ENCODE assay signal across 9 cellular contexts in the genomic region with DNA sequence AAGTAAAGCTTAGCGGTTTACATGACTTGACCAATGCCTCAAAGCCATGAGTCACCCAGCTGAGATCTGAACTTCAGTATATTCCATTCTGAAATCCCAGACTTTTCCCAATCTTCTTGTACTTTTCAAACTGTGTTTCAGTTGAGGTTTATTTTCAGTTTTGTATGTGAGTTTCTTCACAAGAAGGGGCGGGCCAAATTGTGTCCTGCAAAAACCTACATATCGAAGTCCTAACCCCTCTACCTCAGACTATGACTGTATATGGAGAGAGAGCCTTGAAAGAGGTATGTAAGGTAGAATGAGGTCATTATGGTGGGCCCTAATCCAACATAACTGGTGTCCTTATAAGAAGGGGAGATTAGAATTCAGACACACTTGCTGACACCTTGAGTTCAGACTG. TPM values are rescaled to one million over a fixed set of nuclear protein-coding genes. Genes with fewer than 3 reads are reported as not detected.
A peak's percentile ranks its signal among the peaks of the same experiment; 100 is the strongest.
DNase-seq lines count a peak whose midpoint lies in the region; ATAC-seq and TF ChIP-seq lines count a peak whose summit lies in the region.
"Had no signal": no experiment of that assay in that cellular context is flagged by ENCODE, and none has a peak within 500 bp of the region (broad histone marks: within the 10 kb centered on the region; RNA-seq: fewer than 3 reads in every experiment).

No MANE protein-coding gene starts in this region.

- H3K36me3 ChIP-seq in RWPE2 (ENCODE audit: low read depth) (no peaks in the 10 kb centered on the region), skeletal muscle satellite cell (ENCODE audit: insufficient read depth, low read length) (peaks cover 25% of the 10 kb centered on the region)

- H3K4me1 ChIP-seq in RWPE2 (ENCODE audit: insufficient read depth, poor library complexity, severe bottlenecking) (peaks cover 18% of the 10 kb centered on the region), skeletal muscle satellite cell (ENCODE audit: control insufficient read depth, insufficient read depth, low read length) (peaks cover 28% of the 10 kb centered on the region)

- DNase-seq in RWPE2 (ENCODE audit: low spot score) (no peak), glomerular visceral epithelial cell (ENCODE audit: extremely low spot score) (peak; percentile 0), DMS 273 treated with DMSO at 0.1 percent for 48 hours (lab: John Stamatoyannopoulos, UW) (no peak), NCI-H2029 (lab: John Stamatoyannopoulos, UW) (no peak), NCI-H1417 (lab: John Stamatoyannopoulos, UW) (no peak), NAMALWA (ENCODE audit: low spot score) (no peak)

- H3K4me3 ChIP-seq in RWPE2 (ENCODE audit: severe bottlenecking) (peak overlapping the region; percentile 3), skeletal muscle satellite cell (ENCODE audit: low read length) (peak overlapping the region; percentile 73)

- TF ChIP-seq CTCF in RWPE2 (IDR thresholded peaks at IDR 0.05; ENCODE audit: poor library complexity, severe bottlenecking) = no peak

- H3K9me3 ChIP-seq in RWPE2 (ENCODE audit: severe bottlenecking) (no peaks in the 10 kb centered on the region), skeletal muscle satellite cell (replicated peaks; ENCODE audit: low read length) (no peaks in the 10 kb centered on the region)

- peak overlapping the region; percentile 89 for H3K9ac ChIP-seq in skeletal muscle satellite cell (ENCODE audit: low read depth, low read length)

- peak overlapping the region; percentile 70 for H3K27ac ChIP-seq in RWPE2 (ENCODE audit: poor library complexity, severe bottlenecking)

- ATAC-seq in GM18508 (IDR thresholded peaks at IDR 0.05; ENCODE audit: insufficient read depth, unreplicated experiment) (peak; percentile 4), RWPE2 (ENCODE audit: low read depth) (peak; percentile 45)

- H3K27me3 ChIP-seq in RWPE2 (ENCODE audit: insufficient read depth, poor library complexity, severe bottlenecking) = no peaks in the 10 kb centered on the region
- H3K27me3 ChIP-seq in skeletal muscle satellite cell (ENCODE audit: control insufficient read depth, insufficient read depth, low read length) = no peaks in the 10 kb centered on the region

- H3K4me2 ChIP-seq in skeletal muscle satellite cell (ENCODE audit: low read length) = peak overlapping the region; percentile 82

RNA-seq across cellular contexts. Expression of a gene that starts 0.7 kb away (rescaled TPM):
- 7.2 and 9.6 TPM in 2 replicates for total RNA-seq in skeletal muscle satellite cell (2012; rRNA removed)
- total RNA-seq: activated T-helper 2 cell treated with anti-CD3 and anti-CD28 coated beads, Interferon-gamma antibody, Interleukin-2, Interleukin-4, amounts not matched to agents 10 μg/mL and 5 μg/mL and 100 μg/mL, durations not matched to agents 14 hours and 24 hours and 36 hours had no signal
